ENCODE assay signal across 8 cellular contexts in the genomic region with DNA sequence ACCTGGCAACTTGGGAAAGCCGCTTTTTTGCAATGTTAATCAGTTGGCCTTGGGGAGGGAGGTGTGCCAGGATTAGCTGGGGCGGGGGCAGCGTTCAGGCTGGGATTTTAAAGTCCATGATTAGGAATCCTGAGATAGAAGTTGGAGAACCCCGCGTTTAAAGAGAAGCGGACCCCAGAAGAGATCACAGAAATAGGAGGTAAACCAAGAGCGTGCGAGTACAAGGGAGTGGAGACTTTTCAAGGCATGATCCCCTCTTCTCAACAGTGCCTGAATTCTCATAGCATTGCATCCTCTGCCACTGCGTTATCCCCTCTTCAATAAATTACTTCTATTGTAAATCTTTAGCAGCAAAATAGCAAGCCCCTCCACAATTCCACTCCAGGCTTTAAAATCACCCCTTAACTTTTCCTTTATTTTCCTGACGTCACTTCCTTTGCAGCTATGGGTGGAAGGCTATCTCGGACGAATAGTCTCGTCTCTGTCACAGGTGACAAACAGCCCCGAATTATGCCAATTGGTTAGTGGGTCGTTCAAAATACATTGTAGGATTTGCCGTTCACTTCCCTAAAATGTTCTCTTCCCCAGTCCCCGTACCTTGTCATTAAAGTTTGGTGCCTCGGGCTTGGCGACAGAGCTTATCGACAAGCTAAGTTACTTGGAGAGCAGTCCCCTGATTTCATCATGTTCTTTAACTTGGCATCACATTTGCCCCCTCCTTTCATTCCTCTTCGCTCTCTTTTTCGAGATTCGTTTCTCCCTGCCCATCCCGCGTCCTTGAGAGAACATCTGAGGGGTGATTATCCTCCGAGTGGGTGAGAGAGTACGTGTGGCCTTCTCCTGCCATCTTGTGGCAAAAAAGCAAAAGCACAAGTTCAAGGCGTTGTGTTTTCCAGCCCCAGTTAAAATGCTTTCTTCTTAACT. TPM values are rescaled to one million over a fixed set of nuclear protein-coding genes. Genes with fewer than 3 reads are reported as not detected.
DNase-seq lines count a peak whose midpoint lies in the region; ATAC-seq and TF ChIP-seq lines count a peak whose summit lies in the region.

No MANE protein-coding gene starts in this region.

- H3K9me3 ChIP-seq in heart left ventricle (no peaks in the 10 kb centered on the region), ovary (no peaks in the 10 kb centered on the region)

- H3K4me3 ChIP-seq in GM12864 (ENCODE audit: low read depth, low read length): peak overlapping the region; percentile 70
- peak overlapping the region; percentile 33 to 89 (median 74) for H3K4me3 ChIP-seq in heart left ventricle
- H3K4me3 ChIP-seq in ovary: peak overlapping the region; percentile 59

- no peaks in the 10 kb centered on the region for H3K36me3 ChIP-seq in heart left ventricle
- no peaks in the 10 kb centered on the region for H3K36me3 ChIP-seq in ovary

- TF ChIP-seq POLR2A in heart left ventricle (IDR thresholded peaks at IDR 0.05): no peak
- peak; percentile 32 for TF ChIP-seq POLR2A in ovary (IDR thresholded peaks at IDR 0.05)

- H3K4me1 ChIP-seq in heart left ventricle (peaks cover 0 to 32% (median 17%) of the 10 kb centered on the region in 12 donors), ovary (ENCODE audit: insufficient read depth) (peaks cover 15% of the 10 kb centered on the region)

- H3K27me3 ChIP-seq in heart left ventricle: peaks cover 0 to 31% (median 8%) of the 10 kb centered on the region in 9 donors
- no peaks in the 10 kb centered on the region for H3K27me3 ChIP-seq in ovary

- peak; percentile 69 to 83 (median 80) for ATAC-seq in heart left ventricle
- ATAC-seq in HG03565 (IDR thresholded peaks at IDR 0.05; ENCODE audit: unreplicated experiment): no peak
- no peak for ATAC-seq in GM21390 (IDR thresholded peaks at IDR 0.05; ENCODE audit: unreplicated experiment)

- H3K27ac ChIP-seq in heart left ventricle (peak overlapping the region; percentile 28 to 95 (median 86)), ovary (peak overlapping the region; percentile 69 to 82)

- TF ChIP-seq EP300 in ovary (IDR thresholded peaks at IDR 0.05): no peak

- peak; percentile 83 for TF ChIP-seq CTCF in GM12864 (IDR thresholded peaks at IDR 0.05; ENCODE audit: low read depth, low read length, missing control alignments)
- TF ChIP-seq CTCF in heart left ventricle (IDR thresholded peaks at IDR 0.05): peak; percentile 59 to 91 (median 80)
- TF ChIP-seq CTCF in ovary (IDR thresholded peaks at IDR 0.05): peak; percentile 55 to 83 (median 69)

- peak; percentile 74 for DNase-seq in GM12864 (ENCODE audit: low read depth)
- peak; percentile 81 for DNase-seq in MV-4-11 (lab: John Stamatoyannopoulos, UW)
- DNase-seq in SK-N-DZ (ENCODE audit: low spot score): peak; percentile 85
- peak; percentile 83 for DNase-seq in amniotic stem cell (lab: John Stamatoyannopoulos, UW)
- DNase-seq in heart left ventricle: peak in 4 of 5 donors; percentile 50 to 63 (median 60)
- DNase-seq in ovary: peak; percentile 51 to 66 (median 56)

- intact Hi-C loops in heart left ventricle (cut with DNase I) (loop anchor here (1.0 to 10.0 kb wide), 23 partner anchors 22 to 1090 kb away; a partner anchor contains a TSS), ovary (cut with DNase I) (loop anchor here (2.0 to 10.0 kb wide), 7 partner anchors 122 to 740 kb away; no protein-coding TSS in a partner anchor)

- WGBS in heart left ventricle, 4 donors: 0 to 1% (median 0%) methylated on average over 28 of the region's 28 CpGs
- 0% methylated on average over 28 of the region's 28 CpGs for WGBS in ovary, 3 donors

RNA-seq across cellular contexts. Expression of a gene that starts 17.1 kb away (rescaled TPM):
- polyA plus RNA-seq in SK-N-DZ (2014; cell fraction: cytosol; rRNA removed): not detected in 2 replicates
- polyA plus RNA-seq in SK-N-DZ (2014; cell fraction: nucleus; rRNA removed): not detected in 2 replicates
- not detected for total RNA-seq in heart left ventricle
- not detected for polyA plus RNA-seq in heart left ventricle
- total RNA-seq in ovary: not detected
- not detected for polyA plus RNA-seq in ovary

Comparison
In these comparisons a context has a peak if more than half of its experiments do, and no peak if none do; other contexts are left out.
1. ATAC-seq: peak in heart left ventricle (4 of 4); none in HG03565 (single experiment) and GM21390 (single experiment).
2. Peak in every context shown above with its lines, with median percentiles within 50 percentile points of each other: DNase-seq, H3K4me3 ChIP-seq and CTCF ChIP-seq.